1 cellular context compared by ENCODE assay signal in the genomic region with DNA sequence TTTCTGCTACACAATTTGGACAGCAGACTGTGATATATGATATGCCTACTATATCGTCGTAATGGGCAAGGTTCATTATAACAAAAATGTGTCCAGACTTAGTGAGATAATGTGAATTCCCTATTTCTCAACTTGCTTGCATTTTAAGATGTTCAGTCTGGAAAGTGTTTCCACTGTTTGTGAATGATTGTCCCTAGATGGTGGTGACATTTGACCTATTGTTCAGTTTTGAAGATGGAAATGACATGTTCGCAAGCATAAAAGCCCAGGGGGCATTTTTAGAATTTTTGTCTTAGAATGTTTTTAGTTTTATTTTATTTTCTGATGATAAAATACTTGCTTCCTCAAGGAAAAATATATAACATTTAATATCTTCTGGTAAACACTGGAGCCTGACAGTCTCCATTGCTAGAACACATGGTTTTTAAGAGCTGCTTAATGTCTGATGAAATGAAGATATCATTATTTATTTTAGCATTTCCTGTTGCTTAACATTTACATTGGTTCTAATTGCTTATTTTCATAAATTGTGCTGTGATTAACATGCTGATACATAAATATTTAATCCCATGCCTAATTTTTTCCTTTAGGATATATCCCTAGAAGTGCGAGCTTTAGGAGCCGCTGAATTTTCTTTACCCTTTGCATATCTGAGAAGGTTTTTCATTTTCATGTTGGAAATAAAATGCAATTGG.
TF ChIP-seq lines count a peak whose summit lies in the region.

No MANE protein-coding gene starts in this region.

TF ChIP-seq in SK-N-SH, 30 proteins besides CTCF, POLR2A, EP300 and RAD21 (continued from another document):
- no peak for TF ChIP-seq REST (IDR thresholded peaks at IDR 0.05; ENCODE audit: low read depth, low read length)
- no peak for TF ChIP-seq FOXJ3 (CRISPR knock-in tag; IDR thresholded peaks at IDR 0.05)
- TF ChIP-seq GABPA (IDR thresholded peaks at IDR 0.05; ENCODE audit: low read depth) = no peak
- TF ChIP-seq RFX5 (IDR thresholded peaks at IDR 0.05; ENCODE audit: low read length) = no peak
- TF ChIP-seq FOXM1 (IDR thresholded peaks at IDR 0.05; ENCODE audit: low read depth) = no peak
- TF ChIP-seq, protein P1, sequence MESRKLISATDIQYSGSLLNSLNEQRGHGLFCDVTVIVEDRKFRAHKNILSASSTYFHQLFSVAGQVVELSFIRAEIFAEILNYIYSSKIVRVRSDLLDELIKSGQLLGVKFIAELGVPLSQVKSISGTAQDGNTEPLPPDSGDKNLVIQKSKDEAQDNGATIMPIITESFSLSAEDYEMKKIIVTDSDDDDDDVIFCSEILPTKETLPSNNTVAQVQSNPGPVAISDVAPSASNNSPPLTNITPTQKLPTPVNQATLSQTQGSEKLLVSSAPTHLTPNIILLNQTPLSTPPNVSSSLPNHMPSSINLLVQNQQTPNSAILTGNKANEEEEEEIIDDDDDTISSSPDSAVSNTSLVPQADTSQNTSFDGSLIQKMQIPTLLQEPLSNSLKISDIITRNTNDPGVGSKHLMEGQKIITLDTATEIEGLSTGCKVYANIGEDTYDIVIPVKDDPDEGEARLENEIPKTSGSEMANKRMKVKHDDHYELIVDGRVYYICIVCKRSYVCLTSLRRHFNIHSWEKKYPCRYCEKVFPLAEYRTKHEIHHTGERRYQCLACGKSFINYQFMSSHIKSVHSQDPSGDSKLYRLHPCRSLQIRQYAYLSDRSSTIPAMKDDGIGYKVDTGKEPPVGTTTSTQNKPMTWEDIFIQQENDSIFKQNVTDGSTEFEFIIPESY (IDR thresholded peaks at IDR 0.05; ENCODE audit: borderline replicate concordance, low read depth) = no peak
- TF ChIP-seq, protein P2, sequence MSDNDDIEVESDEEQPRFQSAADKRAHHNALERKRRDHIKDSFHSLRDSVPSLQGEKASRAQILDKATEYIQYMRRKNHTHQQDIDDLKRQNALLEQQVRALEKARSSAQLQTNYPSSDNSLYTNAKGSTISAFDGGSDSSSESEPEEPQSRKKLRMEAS (IDR thresholded peaks at IDR 0.05; ENCODE audit: low read depth) = no peak
- no peak for TF ChIP-seq NFIC (IDR thresholded peaks at IDR 0.05; ENCODE audit: borderline replicate concordance)
- TF ChIP-seq RXRA (IDR thresholded peaks at IDR 0.05; ENCODE audit: borderline replicate concordance, low read depth) = no peak
- TF ChIP-seq FOSL2 (IDR thresholded peaks at IDR 0.05; ENCODE audit: borderline replicate concordance, low read depth) = no peak
- TF ChIP-seq MXI1 (IDR thresholded peaks at IDR 0.05; ENCODE audit: low read depth, low read length) = no peak
- no peak for TF ChIP-seq TAF1 (IDR thresholded peaks at IDR 0.05; ENCODE audit: borderline replicate concordance, low read depth, low read length)
- no peak for TF ChIP-seq CHD2 (IDR thresholded peaks at IDR 0.05; ENCODE audit: low read length, partially characterized antibody)
- no peak for TF ChIP-seq TCF12 (IDR thresholded peaks at IDR 0.05)
